Comparison of ENCODE assay signal across 20 cellular contexts in the genomic region with DNA sequence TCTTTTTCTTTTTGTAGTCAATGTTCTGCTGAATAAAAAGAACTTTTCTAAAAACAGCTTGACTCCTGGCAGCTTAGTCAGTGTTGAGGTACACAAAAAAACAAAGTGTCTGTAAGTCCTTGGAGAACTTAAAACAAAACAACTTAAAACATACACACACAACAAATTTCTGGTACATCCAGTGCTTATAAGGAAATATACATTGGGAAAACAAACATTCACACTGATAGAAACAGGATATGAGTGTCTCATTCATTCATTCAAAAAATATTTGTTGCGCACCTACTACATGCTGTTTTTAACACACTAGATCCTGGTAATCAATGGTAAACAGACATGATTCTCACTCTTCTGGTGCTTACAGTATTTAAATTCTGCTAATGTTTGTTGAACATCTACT. TPM values are rescaled to one million over a fixed set of nuclear protein-coding genes. Genes with fewer than 3 reads are reported as not detected.
DNase-seq lines count a peak whose midpoint lies in the region; ATAC-seq, FAIRE-seq and TF ChIP-seq lines count a peak whose summit lies in the region.
"Had no signal": no experiment of that assay in that cellular context is flagged by ENCODE, and none has a peak within 500 bp of the region (broad histone marks: within the 10 kb centered on the region; RNA-seq: fewer than 3 reads in every experiment).

No MANE protein-coding gene starts in this region.

- FAIRE-seq in H54 (lab: Jason Lieb, UNC), result peak; percentile 67
- FAIRE-seq in endothelial cell of umbilical vein (lab: Jason Lieb, UNC), result peak; percentile 73
- no peak for FAIRE-seq in keratinocyte (lab: Jason Lieb, UNC)
- FAIRE-seq: A204.1, GM12878, HepG2, HTR-8/SVneo had no signal

- BruUV-seq in PC-9 (replicated peaks; lab: Mats Ljungman, UMichigan), result no TSS peak
- BruUV-seq in endothelial cell of umbilical vein (replicated peaks; lab: Mats Ljungman, UMichigan), result no TSS peak

- POLR2A ChIA-PET in PC-9 (lab: Charles Lee; ENCODE audit: unreplicated experiment), result no interaction called here
- POLR2A ChIA-PET in endothelial cell of umbilical vein (lab: Charles Lee), result interaction anchor here (0.6 kb wide), 1 partner anchor 458 kb away, joined by 4 read pairs; no protein-coding TSS in a partner anchor

- intact Hi-C loops in PC-9 (cut with micrococcal nuclease; ENCODE audit: unreplicated experiment) (no loop called here), endothelial cell of umbilical vein (cut with micrococcal nuclease) (loop anchor here (5.0 to 10.0 kb wide), 2 partner anchors 119 to 653 kb away; no protein-coding TSS in a partner anchor)

- H3F3A ChIP-seq in PC-9 (ENCODE audit: insufficient read depth, low read depth), result peaks cover 4% of the 10 kb centered on the region

- no peak overlapping the region for H2AFZ ChIP-seq in PC-9
- H2AFZ ChIP-seq in endothelial cell of umbilical vein (ENCODE audit: low read depth, low read length), result peak overlapping the region; percentile 37
- peak overlapping the region; percentile 40 for H2AFZ ChIP-seq in keratinocyte (ENCODE audit: control insufficient read depth, low read length)
- H2AFZ ChIP-seq: GM23248 had no signal

- H3K9me3 ChIP-seq in PC-9 (ENCODE audit: insufficient read depth, low read depth) (no peaks in the 10 kb centered on the region), endothelial cell of umbilical vein (replicated peaks; ENCODE audit: control insufficient read depth, insufficient read depth, low read length) (no peaks in the 10 kb centered on the region), keratinocyte (ENCODE audit: control insufficient read depth, low read depth, low read length) (no peaks in the 10 kb centered on the region), HAP-1 (no peaks in the 10 kb centered on the region)
- H3K9me3 ChIP-seq: BE2C had no signal

- DNase-seq in H54 (ENCODE audit: insufficient read length, low spot score), result no peak
- DNase-seq in PC-9, result no peak
- peak; percentile 47 for DNase-seq in endothelial cell of umbilical vein (ENCODE audit: low read depth, low spot score)
- DNase-seq in keratinocyte (ENCODE audit: low read depth, low spot score), result no peak
- DNase-seq in superior temporal gyrus (ENCODE audit: extremely low spot score), result no peak
- DNase-seq in GM13977 (ENCODE audit: low spot score), result no peak
- no peak for DNase-seq in HAP-1 (ENCODE audit: low spot score in 2 of 2)
- DNase-seq: BE2C; CD8-positive, alpha-beta memory T cell; DMS 273 treated with DMSO at 0.1 percent for 48 hours; GM23248; H7; HFFc6 had no signal

- no peaks in the 10 kb centered on the region for H3K36me3 ChIP-seq in PC-9 (ENCODE audit: low read depth)
- H3K36me3 ChIP-seq in endothelial cell of umbilical vein (ENCODE audit: control insufficient read depth in 2 of 2, extremely low read depth in 1 of 2, insufficient read depth in 2 of 2, low read length in 2 of 2), result no peaks in the 10 kb centered on the region
- H3K36me3 ChIP-seq in keratinocyte (ENCODE audit: control insufficient read depth in 2 of 2, extremely low read depth in 1 of 2, insufficient read depth in 2 of 2, low read length in 2 of 2), result no peaks in the 10 kb centered on the region
- H3K36me3 ChIP-seq in HAP-1 (replicated peaks), result no peaks in the 10 kb centered on the region
- H3K36me3 ChIP-seq: BE2C had no signal

- dilution Hi-C loops in endothelial cell of umbilical vein (cut with MboI; ENCODE audit: extremely low pct_ligation_motif_present, low sequenced_read_pairs) (no loop called here), keratinocyte (cut with MboI; ENCODE audit: extremely low pct_ligation_motif_present, low sequenced_read_pairs) (no loop called here)

- no peak for TF ChIP-seq POLR2A in H54 (IDR thresholded peaks at IDR 0.05; ENCODE audit: low read depth, low read length)
- no peak for TF ChIP-seq POLR2A in endothelial cell of umbilical vein (IDR thresholded peaks at IDR 0.05; ENCODE audit: low read depth, low read length)

- H3K4me3 ChIP-seq in PC-9 (no peak overlapping the region), endothelial cell of umbilical vein (replicated peaks in 1 of 3; ENCODE audit: insufficient read depth in 1 of 3, low read depth in 1 of 3, low read length in 3 of 3) (no peak overlapping the region), keratinocyte (ENCODE audit: control insufficient read depth in 2 of 3, extremely low read depth in 1 of 3, insufficient read depth in 2 of 3, low read depth in 1 of 3, low read length in 3 of 3) (no peak overlapping the region), HAP-1 (no peak overlapping the region)
- H3K4me3 ChIP-seq: GM12878, GM23248 had no signal

- H3K9me1 ChIP-seq in endothelial cell of umbilical vein (replicated peaks; ENCODE audit: control insufficient read depth, extremely low read depth, insufficient read depth, low read length), result no peaks in the 10 kb centered on the region
- H3K9me1 ChIP-seq in keratinocyte (ENCODE audit: control insufficient read depth, extremely low read depth, insufficient read depth, low read length), result no peaks in the 10 kb centered on the region

- H3K4me1 ChIP-seq in PC-9 (replicated peaks; ENCODE audit: insufficient read depth), result peaks cover 33% of the 10 kb centered on the region
- peaks cover 18% of the 10 kb centered on the region for H3K4me1 ChIP-seq in endothelial cell of umbilical vein (ENCODE audit: control insufficient read depth, extremely low read depth, insufficient read depth, low read length)
- peaks cover 3% of the 10 kb centered on the region for H3K4me1 ChIP-seq in keratinocyte (ENCODE audit: control insufficient read depth, extremely low read depth, insufficient read depth, low read length)
- H3K4me1 ChIP-seq in HAP-1, result no peaks in the 10 kb centered on the region
- H3K4me1 ChIP-seq: BE2C had no signal

- in situ Hi-C loops in GM13977 (cut with MboI; ENCODE audit: low pct_unique_long_range_greater_than_20kb, low sequenced_read_pairs, unreplicated experiment), result loop anchor here (10.0 to 25.0 kb wide), 2 partner anchors 117 to 646 kb away; no protein-coding TSS in a partner anchor
- in situ Hi-C loops in HAP-1 (cut with MboI; ENCODE audit: low sequenced_read_pairs), result loop anchor here (25.0 kb wide), 1 partner anchor 646 kb away; no protein-coding TSS in a partner anchor

- H3K27me3 ChIP-seq in PC-9 (ENCODE audit: insufficient read depth, low read depth) (no peaks in the 10 kb centered on the region), endothelial cell of umbilical vein (ENCODE audit: control insufficient read depth in 2 of 2, insufficient read depth in 2 of 2, low read length in 2 of 2) (no peaks in the 10 kb centered on the region), keratinocyte (ENCODE audit: control insufficient read depth, extremely low read depth, insufficient read depth, low read length) (no peaks in the 10 kb centered on the region), HAP-1 (ENCODE audit: low read depth) (no peaks in the 10 kb centered on the region)
- H3K27me3 ChIP-seq: BE2C had no signal

- ATAC-seq in GM21576 (IDR thresholded peaks at IDR 0.05; ENCODE audit: unreplicated experiment), result no peak
- ATAC-seq: GM12878, HepG2 had no signal

- H4K20me1 ChIP-seq in PC-9 (ENCODE audit: insufficient read depth) (no peaks in the 10 kb centered on the region), endothelial cell of umbilical vein (replicated peaks; ENCODE audit: control insufficient read depth, extremely low read depth, insufficient read depth, low read length) (no peaks in the 10 kb centered on the region), keratinocyte (ENCODE audit: control insufficient read depth, extremely low read depth, insufficient read depth, low read length) (no peaks in the 10 kb centered on the region)

- peak overlapping the region; percentile 23; the same call in 1 of the 2 replicates for H3K4me2 ChIP-seq in PC-9
- peak overlapping the region; percentile 59 for H3K4me2 ChIP-seq in endothelial cell of umbilical vein (ENCODE audit: insufficient read depth, low read length)
- H3K4me2 ChIP-seq in keratinocyte (ENCODE audit: control insufficient read depth, extremely low read depth, insufficient read depth, low read depth, low read length), result no peak overlapping the region
- H3K4me2 ChIP-seq: KMS-11 had no signal

- no peaks in the 10 kb centered on the region for H3K9me2 ChIP-seq in PC-9 (ENCODE audit: insufficient read depth)

- CTCF ChIA-PET in PC-9 (lab: Charles Lee), result no interaction called here
- CTCF ChIA-PET in endothelial cell of umbilical vein (lab: Charles Lee), result interaction anchor here (1.0 to 3.2 kb wide), 7 partner anchors 12 to 195 kb away, joined by 3 to 13 read pairs (median 4); no protein-coding TSS in a partner anchor

- H3K27ac ChIP-seq in PC-9 (peak overlapping the region; percentile 48; the same call in 1 of the 2 replicates), endothelial cell of umbilical vein (ENCODE audit: insufficient read depth, low read depth, low read length) (peak overlapping the region; percentile 28), keratinocyte (ENCODE audit: control insufficient read depth, insufficient read depth, low read length) (no peak overlapping the region)
- H3K27ac ChIP-seq: C4-2B, GM23248, KMS-11 had no signal

- H3K9ac ChIP-seq in endothelial cell of umbilical vein (replicated peaks; ENCODE audit: extremely low read depth, insufficient read depth, low read length) (no peak overlapping the region), keratinocyte (ENCODE audit: control insufficient read depth, extremely low read depth, insufficient read depth, low read length) (no peak overlapping the region)
- H3K9ac ChIP-seq: GM23248, KMS-11 had no signal

- no peak for TF ChIP-seq CTCF in PC-9 (conservative IDR thresholded peaks at IDR 0.05)
- no peak for TF ChIP-seq CTCF in endothelial cell of umbilical vein (IDR thresholded peaks at IDR 0.05; ENCODE audit: extremely low read depth in 1 of 2, insufficient read depth in 1 of 2, low read depth in 1 of 2, low read length in 2 of 2)
- no peak for TF ChIP-seq CTCF in keratinocyte (optimal IDR thresholded peaks at IDR 0.05 in 1 of 3, IDR thresholded peaks at IDR 0.05 in 1 of 3, conservative IDR thresholded peaks at IDR 0.05 in 1 of 3; ENCODE audit: extremely low read depth in 1 of 3, insufficient read depth in 2 of 3, low read length in 3 of 3)
- no peak for TF ChIP-seq CTCF in GM13977 (IDR thresholded peaks at IDR 0.05; ENCODE audit: extremely low read depth, insufficient read depth, missing control alignments)

- H3K79me2 ChIP-seq in PC-9 (ENCODE audit: low read depth) (no peaks in the 10 kb centered on the region), endothelial cell of umbilical vein (ENCODE audit: control insufficient read depth, insufficient read depth, low read length) (no peaks in the 10 kb centered on the region), keratinocyte (ENCODE audit: control insufficient read depth, insufficient read depth, low read length) (no peaks in the 10 kb centered on the region)

RNA-seq across cellular contexts. Expression of a gene that starts 27.4 kb away (rescaled TPM):
- 30.3 and 35.7 TPM in 2 replicates for total RNA-seq in PC-9 (2021)
- 11.1 and 13.0 TPM in 2 replicates for total RNA-seq in endothelial cell of umbilical vein
- polyA plus RNA-seq in endothelial cell of umbilical vein, result 3.5 and 4.0 TPM in 2 replicates
- polyA plus RNA-seq in endothelial cell of umbilical vein (2011; cell fraction: cytosol; rRNA removed), result 4.6 and 5.1 TPM in 2 replicates
- polyA plus RNA-seq in endothelial cell of umbilical vein (2011; cell fraction: nucleus; rRNA removed), result 3.7 and 4.0 TPM in 2 replicates
- polyA plus RNA-seq in endothelial cell of umbilical vein (2012), result 13.6 and 13.8 TPM in 2 replicates
- polyA minus RNA-seq in endothelial cell of umbilical vein, result 7.6 and 8.1 TPM in 2 replicates
- polyA minus RNA-seq in endothelial cell of umbilical vein (2011; cell fraction: cytosol; rRNA and poly(A)+ RNA removed), result 7.7 TPM
- 3.8 and 5.0 TPM in 2 replicates for polyA minus RNA-seq in endothelial cell of umbilical vein (2011; cell fraction: nucleus; rRNA and poly(A)+ RNA removed)
- 8.2 to 11.2 TPM (median 9.8 TPM) in 3 replicates for polyA plus RNA-seq in keratinocyte
- polyA plus RNA-seq in keratinocyte (2011; ENCODE audit: low read depth), result 5.3 TPM
- 8.2 and 14.9 TPM in 2 replicates for polyA plus RNA-seq in keratinocyte (2011; cell fraction: cytosol; rRNA removed)
- 17.2 and 19.9 TPM in 2 replicates for polyA plus RNA-seq in keratinocyte (2011; cell fraction: nucleus; rRNA removed)
- 8.2 and 12.3 TPM in 2 replicates for polyA plus RNA-seq in keratinocyte (2012; ENCODE audit: low replicate concordance)
- polyA minus RNA-seq in keratinocyte, result 3.7 to 10.6 TPM (median 10.6 TPM) in 3 replicates
- 12.1 TPM for polyA minus RNA-seq in keratinocyte (2011; cell fraction: cytosol; rRNA and poly(A)+ RNA removed)
- polyA minus RNA-seq in keratinocyte (2011; cell fraction: nucleus; rRNA and poly(A)+ RNA removed), result 13.2 and 24.9 TPM in 2 replicates

RNA-seq across cellular contexts. Expression of a gene that starts 51.5 kb away (rescaled TPM):
- total RNA-seq in PC-9 (2021), result 69.6 and 77.7 TPM in 2 replicates
- 70.2 and 72.3 TPM in 2 replicates for total RNA-seq in endothelial cell of umbilical vein
- 23.9 and 32.5 TPM in 2 replicates for polyA plus RNA-seq in endothelial cell of umbilical vein
- polyA plus RNA-seq in endothelial cell of umbilical vein (2011; cell fraction: cytosol; rRNA removed), result 33.5 and 34.1 TPM in 2 replicates
- 49.8 and 63.3 TPM in 2 replicates for polyA plus RNA-seq in endothelial cell of umbilical vein (2011; cell fraction: nucleus; rRNA removed)
- 35.9 and 53.8 TPM in 2 replicates for polyA plus RNA-seq in endothelial cell of umbilical vein (2012)
- polyA minus RNA-seq in endothelial cell of umbilical vein, result 82.9 and 87.9 TPM in 2 replicates
- 32.4 TPM for polyA minus RNA-seq in endothelial cell of umbilical vein (2011; cell fraction: cytosol; rRNA and poly(A)+ RNA removed)
- polyA minus RNA-seq in endothelial cell of umbilical vein (2011; cell fraction: nucleus; rRNA and poly(A)+ RNA removed), result 31.7 and 35.1 TPM in 2 replicates
- polyA plus RNA-seq in keratinocyte, result 45.0 to 68.3 TPM (median 59.9 TPM) in 3 replicates
- 23.5 TPM for polyA plus RNA-seq in keratinocyte (2011; ENCODE audit: low read depth)
- 44.1 and 58.3 TPM in 2 replicates for polyA plus RNA-seq in keratinocyte (2011; cell fraction: cytosol; rRNA removed)
- 52.7 and 57.8 TPM in 2 replicates for polyA plus RNA-seq in keratinocyte (2011; cell fraction: nucleus; rRNA removed)
- 24.2 and 41.3 TPM in 2 replicates for polyA plus RNA-seq in keratinocyte (2012; ENCODE audit: low replicate concordance)
- 49.1 to 88.5 TPM (median 56.9 TPM) in 3 replicates for polyA minus RNA-seq in keratinocyte
- polyA minus RNA-seq in keratinocyte (2011; cell fraction: cytosol; rRNA and poly(A)+ RNA removed), result 30.7 TPM
- polyA minus RNA-seq in keratinocyte (2011; cell fraction: nucleus; rRNA and poly(A)+ RNA removed), result 22.1 and 42.6 TPM in 2 replicates
